ENCODE assay signal across 1 cellular context in the genomic region with DNA sequence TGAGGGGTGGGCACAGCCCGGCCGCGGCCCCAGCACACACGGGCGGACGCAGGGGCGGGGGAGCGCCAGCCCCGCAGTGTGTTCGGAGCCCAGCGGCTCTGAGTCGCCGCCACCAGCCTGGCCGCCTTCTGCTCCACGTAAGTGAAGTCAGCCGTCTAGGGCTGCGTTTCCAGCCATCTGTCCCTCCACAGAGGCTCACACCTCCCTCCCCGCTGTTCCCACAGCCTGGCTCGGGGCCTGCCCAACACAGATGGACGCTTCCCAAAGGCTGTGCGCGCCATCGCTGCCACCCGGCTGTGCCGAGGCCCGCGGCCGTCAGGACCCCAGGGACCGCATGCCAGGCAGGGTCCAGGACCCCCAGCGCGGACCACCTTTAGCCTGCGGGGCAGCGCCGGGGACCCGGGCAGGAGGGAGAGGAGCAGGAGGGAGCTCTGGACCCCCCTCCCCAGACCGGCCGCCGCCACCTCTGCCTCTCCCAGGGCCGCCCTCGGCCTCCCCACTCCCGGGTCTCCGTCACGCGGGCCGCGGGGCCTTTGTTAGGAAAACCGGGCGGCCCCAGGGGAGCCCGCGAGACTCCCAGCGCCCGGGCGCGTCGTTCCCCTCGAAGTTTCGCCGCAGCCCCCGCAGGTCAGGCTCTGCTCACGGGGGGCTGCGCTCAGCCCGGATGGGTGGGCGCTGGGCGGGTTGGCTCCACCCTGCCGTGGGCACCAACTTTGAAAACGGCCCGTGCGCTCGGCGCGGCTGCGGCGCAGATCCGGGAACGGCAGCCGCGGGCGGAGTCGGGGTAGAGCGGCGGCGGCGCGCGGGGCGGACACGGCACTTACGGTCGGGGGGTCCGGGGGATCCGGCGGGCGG.
TF ChIP-seq lines count a peak whose summit lies in the region.

No MANE protein-coding gene starts in this region.

TF ChIP-seq in HepG2, 621 proteins besides CTCF, POLR2A, EP300 and RAD21 (continued from another document):
- TF ChIP-seq ZNF263 (CRISPR knock-in tag; IDR thresholded peaks at IDR 0.05), result no peak
- peak; percentile 85 for TF ChIP-seq EZH2 (conservative IDR thresholded peaks at IDR 0.05; ENCODE audit: low read depth, low read length)
- TF ChIP-seq ZNF768 (CRISPR knock-in tag; IDR thresholded peaks at IDR 0.05), result peak; percentile 9; the same call in 1 of the 2 replicates
- no peak for TF ChIP-seq KDM3A (CRISPR knock-in tag; IDR thresholded peaks at IDR 0.05; ENCODE audit: low read depth)
- TF ChIP-seq ESRRA (CRISPR knock-in tag; IDR thresholded peaks at IDR 0.05; ENCODE audit: low read depth), result no peak
- TF ChIP-seq NRL (CRISPR knock-in tag; IDR thresholded peaks at IDR 0.05; ENCODE audit: borderline replicate concordance), result 0 out of 2 replicates have a peak, but pooled peaks have one; percentile 20
- TF ChIP-seq SAP130 (CRISPR knock-in tag; IDR thresholded peaks at IDR 0.05; ENCODE audit: low read depth), result no peak
- 0 out of 2 replicates have a peak, but pooled peaks have one; percentile 70 for TF ChIP-seq MTF2 (CRISPR knock-in tag; IDR thresholded peaks at IDR 0.05; ENCODE audit: borderline replicate concordance)
- TF ChIP-seq, protein P1, sequence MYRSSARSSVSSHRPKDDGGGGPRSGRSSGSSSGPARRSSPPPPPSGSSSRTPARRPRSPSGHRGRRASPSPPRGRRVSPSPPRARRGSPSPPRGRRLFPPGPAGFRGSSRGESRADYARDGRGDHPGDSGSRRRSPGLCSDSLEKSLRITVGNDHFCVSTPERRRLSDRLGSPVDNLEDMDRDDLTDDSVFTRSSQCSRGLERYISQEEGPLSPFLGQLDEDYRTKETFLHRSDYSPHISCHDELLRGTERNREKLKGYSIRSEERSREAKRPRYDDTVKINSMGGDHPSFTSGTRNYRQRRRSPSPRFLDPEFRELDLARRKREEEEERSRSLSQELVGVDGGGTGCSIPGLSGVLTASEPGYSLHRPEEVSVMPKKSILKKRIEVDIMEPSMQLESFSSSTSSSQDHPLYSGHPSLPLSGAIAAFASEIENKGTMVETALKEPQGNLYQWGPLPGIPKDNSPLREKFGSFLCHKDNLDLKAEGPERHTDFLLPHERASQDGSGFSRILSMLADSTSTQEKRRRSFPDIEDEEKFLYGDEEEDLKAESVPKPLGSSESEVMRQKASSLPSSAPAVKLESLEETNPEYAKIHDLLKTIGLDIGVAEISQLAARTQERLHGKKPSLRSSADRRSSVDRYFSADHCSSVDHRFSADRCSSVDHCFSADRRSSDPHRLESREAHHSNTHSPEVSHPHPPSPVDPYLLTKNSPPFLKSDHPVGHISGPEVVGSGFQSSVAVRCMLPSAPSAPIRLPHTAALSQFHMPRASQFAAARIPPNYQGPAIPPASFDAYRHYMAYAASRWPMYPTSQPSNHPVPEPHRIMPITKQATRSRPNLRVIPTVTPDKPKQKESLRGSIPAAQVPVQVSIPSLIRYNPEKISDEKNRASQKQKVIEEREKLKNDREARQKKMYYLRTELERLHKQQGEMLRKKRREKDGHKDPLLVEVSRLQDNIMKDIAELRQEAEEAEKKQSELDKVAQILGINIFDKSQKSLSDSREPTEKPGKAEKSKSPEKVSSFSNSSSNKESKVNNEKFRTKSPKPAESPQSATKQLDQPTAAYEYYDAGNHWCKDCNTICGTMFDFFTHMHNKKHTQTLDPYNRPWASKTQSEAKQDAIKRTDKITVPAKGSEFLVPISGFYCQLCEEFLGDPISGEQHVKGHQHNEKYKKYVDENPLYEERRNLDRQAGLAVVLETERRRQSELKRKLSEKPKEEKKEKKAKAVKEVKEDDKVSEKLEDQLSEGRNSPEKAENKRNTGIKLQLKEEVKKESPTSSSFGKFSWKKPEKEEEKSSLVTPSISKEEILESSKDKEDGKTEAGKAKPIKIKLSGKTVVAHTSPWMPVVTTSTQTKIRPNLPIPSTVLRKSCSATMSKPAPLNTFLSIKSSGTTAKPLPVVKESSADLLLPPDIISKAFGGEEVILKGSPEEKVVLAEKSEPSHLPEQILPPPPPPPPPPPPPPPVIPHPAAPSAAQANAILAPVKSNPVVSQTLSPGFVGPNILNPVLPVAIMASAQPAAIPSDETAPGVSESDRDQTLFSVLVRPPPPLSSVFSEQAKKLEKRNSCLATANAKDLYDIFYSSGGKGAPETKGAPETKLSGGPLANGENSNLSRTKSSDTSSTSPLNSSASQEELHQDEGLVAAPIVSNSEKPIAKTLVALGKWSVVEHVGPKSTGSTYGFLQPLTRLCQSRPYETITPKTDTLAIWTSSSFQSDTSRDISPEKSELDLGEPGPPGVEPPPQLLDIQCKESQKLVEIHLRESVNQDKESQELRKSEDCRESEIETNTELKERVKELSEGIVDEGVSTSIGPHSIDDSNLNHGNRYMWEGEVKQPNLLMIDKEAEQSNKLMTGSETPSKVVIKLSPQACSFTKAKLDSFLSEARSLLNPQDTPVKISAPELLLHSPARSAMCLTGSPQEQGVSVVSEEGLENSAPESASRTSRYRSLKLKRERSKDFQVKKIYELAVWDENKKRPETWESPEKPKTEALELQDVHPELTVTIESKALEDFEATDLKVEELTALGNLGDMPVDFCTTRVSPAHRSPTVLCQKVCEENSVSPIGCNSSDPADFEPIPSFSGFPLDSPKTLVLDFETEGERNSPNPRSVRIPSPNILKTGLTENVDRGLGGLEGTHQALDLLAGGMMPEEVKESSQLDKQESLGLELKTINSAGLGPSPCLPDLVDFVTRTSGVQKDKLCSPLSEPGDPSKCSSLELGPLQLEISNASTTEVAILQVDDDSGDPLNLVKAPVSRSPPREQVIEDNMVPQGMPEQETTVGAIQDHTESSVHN (CRISPR knock-in tag; IDR thresholded peaks at IDR 0.05), result no peak
- TF ChIP-seq NFE2 (CRISPR knock-in tag; IDR thresholded peaks at IDR 0.05), result no peak
